ENCODE assay signal across 12 cellular contexts in genomic region chr15:25848769-25849430, GRCh38. TPM values are rescaled to one million over a fixed set of nuclear protein-coding genes. Genes with fewer than 3 reads are reported as not detected.
DNase-seq lines count a peak whose midpoint lies in the region; ATAC-seq and TF ChIP-seq lines count a peak whose summit lies in the region.
"Had no signal": no experiment of that assay in that cellular context is flagged by ENCODE, and none has a peak within 500 bp of the region (broad histone marks: within the 10 kb centered on the region; RNA-seq: fewer than 3 reads in every experiment).

No MANE protein-coding gene starts in this region.

- no peak for ATAC-seq in central memory CD8-positive, alpha-beta T cell (replicated peaks; ENCODE audit: extremely low read depth, poor library complexity, severe bottlenecking)
- no peak for ATAC-seq in esophagus mucosa

- H3K9me3 Mint-ChIP-seq in central memory CD8-positive, alpha-beta T cell = no peaks in the 10 kb centered on the region
- H3K9me3 Mint-ChIP-seq in nephron = no peaks in the 10 kb centered on the region

- H3K9me3 ChIP-seq in HAP-1 (peaks cover 4% of the 10 kb centered on the region; the same call in 1 of the 2 replicates), Karpas-422 (ENCODE audit: low read length) (peaks cover 21% of the 10 kb centered on the region; the same call in 1 of the 2 replicates)

- no peaks in the 10 kb centered on the region for H3K79me1 ChIP-seq in mesendoderm (ENCODE audit: low read length)

- H2AFZ ChIP-seq in Karpas-422 (ENCODE audit: low read length) = no peak overlapping the region

- TF ChIP-seq CTCF in AG09309 (IDR thresholded peaks at IDR 0.05; ENCODE audit: control insufficient read depth, insufficient read depth, low read depth, low read length, missing control alignments) = no peak
- no peak for TF ChIP-seq CTCF in nephron (IDR thresholded peaks at IDR 0.05; ENCODE audit: unreplicated experiment in 3 of 3)

- H2AK5ac ChIP-seq in mesendoderm (ENCODE audit: low read length) = no peak overlapping the region

- H3K4me3 ChIP-seq in AG09309 (ENCODE audit: control insufficient read depth, low read depth, low read length) (peak overlapping the region; percentile 23), HAP-1 (peak overlapping the region; percentile 14), Karpas-422 (ENCODE audit: low read length) (no peak overlapping the region), mesendoderm (ENCODE audit: low read length) (no peak overlapping the region)
- H3K4me3 ChIP-seq: lung had no signal

- no peak overlapping the region for H3K23ac ChIP-seq in mesendoderm (ENCODE audit: low read length)

- no CpG with 5 or more reads among the region's 9 CpGs for WGBS in mesendoderm (ENCODE audit: extremely low coverage, insufficient coverage, low lambda C conversion rate)

- H3K4me1 ChIP-seq in HAP-1 (peaks cover 47% of the 10 kb centered on the region), Karpas-422 (ENCODE audit: low read length) (no peaks in the 10 kb centered on the region), mesendoderm (ENCODE audit: control insufficient read depth, low read depth, low read length) (peaks cover 5% of the 10 kb centered on the region)

- peak overlapping the region; percentile 82 for H3K4me3 Mint-ChIP-seq in central memory CD8-positive, alpha-beta T cell
- peak overlapping the region; percentile 47 to 71 (median 69) for H3K4me3 Mint-ChIP-seq in nephron

- in situ Hi-C loops in HAP-1 (cut with MboI; ENCODE audit: low sequenced_read_pairs) = no loop called here

- H3K27me3 ChIP-seq in HAP-1 (ENCODE audit: low read depth) = no peaks in the 10 kb centered on the region
- no peaks in the 10 kb centered on the region for H3K27me3 ChIP-seq in Karpas-422 (ENCODE audit: low read length)
- no peaks in the 10 kb centered on the region for H3K27me3 ChIP-seq in mesendoderm (ENCODE audit: insufficient read depth, low read length, poor library complexity)

- H3K36me3 ChIP-seq in HAP-1 (replicated peaks) = no peaks in the 10 kb centered on the region
- H3K36me3 ChIP-seq in Karpas-422 (ENCODE audit: insufficient read depth, low read length) = no peaks in the 10 kb centered on the region
- H3K36me3 ChIP-seq in mesendoderm (ENCODE audit: control insufficient read depth, insufficient read depth, low read length) = no peaks in the 10 kb centered on the region

- DNase-seq in AG09309 (ENCODE audit: low read depth) (no peak), HAP-1 (ENCODE audit: low spot score in 2 of 2) (peak; percentile 90 to 96), Karpas-422 (no peak), middle frontal gyrus (ENCODE audit: extremely low spot score, low spot score) (no peak), mesendoderm (no peak)
- no peak for DNase-seq in central memory CD8-positive, alpha-beta T cell (ENCODE audit: low spot score in 2 of 2)
- DNase-seq: activated CD8-positive, alpha-beta memory T cell treated with anti-CD3 and anti-CD28 coated beads, Interleukin-2, amount 50 U/mL, for 48 hours; DMS79 treated with DMSO at 0.1 percent for 48 hours; MM.1S had no signal

- H3K9me2 ChIP-seq in Karpas-422 (replicated peaks; ENCODE audit: insufficient read depth, low read length) = no peaks in the 10 kb centered on the region

- H3K18ac ChIP-seq in mesendoderm (ENCODE audit: low read length) = no peak overlapping the region

- H4K20me1 ChIP-seq in Karpas-422 (ENCODE audit: insufficient read depth, low read depth, low read length) = no peaks in the 10 kb centered on the region

- H3K56ac ChIP-seq in mesendoderm (ENCODE audit: low read length) = no peak overlapping the region

- H4K5ac ChIP-seq in mesendoderm (ENCODE audit: low read length) = no peak overlapping the region

- H3K9ac ChIP-seq in Karpas-422 (ENCODE audit: low read length) = no peak overlapping the region
- no peak overlapping the region for H3K9ac ChIP-seq in mesendoderm (ENCODE audit: low read length)

- peaks cover 4% of the 10 kb centered on the region for H3K36me3 Mint-ChIP-seq in central memory CD8-positive, alpha-beta T cell (ENCODE audit: insufficient read depth)
- no peaks in the 10 kb centered on the region for H3K36me3 Mint-ChIP-seq in nephron (ENCODE audit: low read depth)

- H3K27me3 Mint-ChIP-seq in central memory CD8-positive, alpha-beta T cell = no peaks in the 10 kb centered on the region
- peaks cover 27% of the 10 kb centered on the region for H3K27me3 Mint-ChIP-seq in nephron (ENCODE audit: low read depth)

- H2BK120ac ChIP-seq in mesendoderm (ENCODE audit: low read depth, low read length) = no peak overlapping the region

- H3K4ac ChIP-seq in mesendoderm (ENCODE audit: low read depth, low read length) = no peak overlapping the region

- H4K8ac ChIP-seq in mesendoderm (ENCODE audit: low read depth, low read length) = no peak overlapping the region

- no peak overlapping the region for H2BK5ac ChIP-seq in mesendoderm (ENCODE audit: low read length)

- H3K27ac ChIP-seq in Karpas-422 (ENCODE audit: low read length) (no peak overlapping the region), mesendoderm (ENCODE audit: low read depth, low read length) (no peak overlapping the region)

- H2BK15ac ChIP-seq in mesendoderm (replicated peaks; ENCODE audit: low read depth) = no peak overlapping the region

- peaks cover 61% of the 10 kb centered on the region for H3K4me1 Mint-ChIP-seq in central memory CD8-positive, alpha-beta T cell
- peaks cover 53% of the 10 kb centered on the region for H3K4me1 Mint-ChIP-seq in nephron

- H3K4me2 ChIP-seq in Karpas-422 (ENCODE audit: low read depth, low read length, poor library complexity, severe bottlenecking) = no peak overlapping the region
- H3K4me2 ChIP-seq in mesendoderm (ENCODE audit: low read length) = no peak overlapping the region

- H3K79me2 ChIP-seq in Karpas-422 (ENCODE audit: low read length) = no peaks in the 10 kb centered on the region
- no peaks in the 10 kb centered on the region for H3K79me2 ChIP-seq in mesendoderm (ENCODE audit: control insufficient read depth, insufficient read depth, low read length)

- peak overlapping the region; percentile 91 for H3K27ac Mint-ChIP-seq in central memory CD8-positive, alpha-beta T cell (ENCODE audit: low read depth)
- H3K27ac Mint-ChIP-seq in nephron = peak overlapping the region; percentile 66 to 87 (median 84)

RNA-seq across cellular contexts. Expression of gene ATP10A, which starts 14.2 kb away (rescaled TPM):
- total RNA-seq in Karpas-422 (2014; rRNA removed; shearing (Covaris generic); ENCODE audit: low replicate concordance) = not detected in 2 replicates
- polyA plus RNA-seq in mesendoderm (2013, experiment 1 of 2) = 0.37 TPM
- 0.50 TPM for polyA plus RNA-seq in mesendoderm (2013, experiment 2 of 2)
- 0.44 TPM for total RNA-seq in esophagus mucosa

Comparison
In these comparisons a context has a peak if more than half of its experiments do, and no peak if none do; other contexts are left out.
1. DNase-seq: peak in HAP-1 (2 of 2); none in AG09309 (single experiment), central memory CD8-positive, alpha-beta T cell (0 of 2), Karpas-422 (single experiment), middle frontal gyrus (single experiment) and mesendoderm (single experiment).
2. H3K4me3 ChIP-seq: peak in AG09309 (single experiment) and HAP-1 (single experiment); none in Karpas-422 (single experiment) and mesendoderm (single experiment).